ENCODE assay signal across 8 cellular contexts in genomic region chr5:6765612-6766525, GRCh38. TPM values are rescaled to one million over a fixed set of nuclear protein-coding genes. Genes with fewer than 3 reads are reported as not detected.
DNase-seq lines count a peak whose midpoint lies in the region; ATAC-seq, FAIRE-seq and TF ChIP-seq lines count a peak whose summit lies in the region.

No MANE protein-coding gene starts in this region.

- H3K4me3 ChIP-seq in GM23338 (no peak overlapping the region), Karpas-422 (ENCODE audit: low read length) (no peak overlapping the region), thyroid gland (replicated peaks in 1 of 3) (no peak overlapping the region)

- TF ChIP-seq POLR2A in thyroid gland (IDR thresholded peaks at IDR 0.05): no peak

- no peak overlapping the region; the same call in 1 of the 2 replicates for H3K27ac Mint-ChIP-seq in GM23338
- peak overlapping the region; percentile 17 for H3K27ac Mint-ChIP-seq in activated T-helper 2 cell treated with anti-CD3 and anti-CD28 coated beads, Interferon-gamma antibody, Interleukin-2, Interleukin-4, amounts not matched to agents 10 μg/mL and 5 μg/mL and 100 μg/mL, durations not matched to agents 14 hours and 24 hours and 36 hours

- H3K27ac ChIP-seq in GM23338 (ENCODE audit: low read depth) (no peak overlapping the region), Karpas-422 (ENCODE audit: low read length) (no peak overlapping the region), thyroid gland (peak overlapping the region in 2 of 3 donors; percentile 17 to 39)

- H4K20me1 ChIP-seq in GM23338 (replicated peaks; ENCODE audit: insufficient read depth) (peaks cover 4% of the 10 kb centered on the region; the same call in 1 of the 2 replicates), Karpas-422 (ENCODE audit: insufficient read depth, low read depth, low read length) (no peaks in the 10 kb centered on the region)

- H3K27me3 ChIP-seq in GM23338 (ENCODE audit: insufficient read depth): no peaks in the 10 kb centered on the region
- no peaks in the 10 kb centered on the region for H3K27me3 ChIP-seq in Karpas-422 (ENCODE audit: low read length)
- no peaks in the 10 kb centered on the region for H3K27me3 ChIP-seq in thyroid gland

- DNase-seq in ELR (ENCODE audit: low read depth) (peak; percentile 77), GM23338 (ENCODE audit: low spot score) (peak; percentile 93), Karpas-422 (peak; percentile 87), RCC 7860 (ENCODE audit: low spot score) (peak; percentile 86), foreskin melanocyte (peak; percentile 44), omental fat pad (ENCODE audit: low spot score) (no peak), thyroid gland (peak; percentile 59 to 79)
- DNase-seq in activated T-helper 2 cell treated with anti-CD3 and anti-CD28 coated beads, Interferon-gamma antibody, Interleukin-2, Interleukin-4, amounts not matched to agents 10 μg/mL and 5 μg/mL and 100 μg/mL, durations not matched to agents 14 hours and 24 hours and 36 hours (ENCODE audit: low spot score): peak; percentile 69

- H3K4me2 ChIP-seq in GM23338: no peak overlapping the region
- no peak overlapping the region for H3K4me2 ChIP-seq in Karpas-422 (ENCODE audit: low read depth, low read length, poor library complexity, severe bottlenecking)

- intact Hi-C loops in activated T-helper 2 cell treated with anti-CD3 and anti-CD28 coated beads, Interferon-gamma antibody, Interleukin-2, Interleukin-4, amounts not matched to agents 10 μg/mL and 5 μg/mL and 100 μg/mL, durations not matched to agents 14 hours and 24 hours and 36 hours (cut with micrococcal nuclease): loop anchor here (5.0 to 10.0 kb wide), 2 partner anchors 981 to 1089 kb away; partner anchors contain the start of gene CFAP90
- intact Hi-C loops in thyroid gland (cut with DNase I): loop anchor here (10.0 kb wide), 1 partner anchor 979 kb away; no protein-coding TSS in a partner anchor

- H3K4me1 Mint-ChIP-seq in GM23338: peaks cover 7% of the 10 kb centered on the region
- peaks cover 5% of the 10 kb centered on the region for H3K4me1 Mint-ChIP-seq in activated T-helper 2 cell treated with anti-CD3 and anti-CD28 coated beads, Interferon-gamma antibody, Interleukin-2, Interleukin-4, amounts not matched to agents 10 μg/mL and 5 μg/mL and 100 μg/mL, durations not matched to agents 14 hours and 24 hours and 36 hours (ENCODE audit: low read depth)

- H3K4me3 Mint-ChIP-seq in GM23338: no peak overlapping the region
- H3K4me3 Mint-ChIP-seq in activated T-helper 2 cell treated with anti-CD3 and anti-CD28 coated beads, Interferon-gamma antibody, Interleukin-2, Interleukin-4, amounts not matched to agents 10 μg/mL and 5 μg/mL and 100 μg/mL, durations not matched to agents 14 hours and 24 hours and 36 hours (ENCODE audit: low read depth): no peak overlapping the region

- H3K4me1 ChIP-seq in GM23338 (ENCODE audit: insufficient read depth) (peaks cover 3% of the 10 kb centered on the region; the same call in 1 of the 2 replicates), Karpas-422 (ENCODE audit: low read length) (no peaks in the 10 kb centered on the region), thyroid gland (peaks cover 0 to 16% of the 10 kb centered on the region in 2 donors)

- peaks cover 3% of the 10 kb centered on the region for H3K27me3 Mint-ChIP-seq in GM23338 (ENCODE audit: insufficient read depth, low read depth, poor library complexity)
- no peaks in the 10 kb centered on the region for H3K27me3 Mint-ChIP-seq in activated T-helper 2 cell treated with anti-CD3 and anti-CD28 coated beads, Interferon-gamma antibody, Interleukin-2, Interleukin-4, amounts not matched to agents 10 μg/mL and 5 μg/mL and 100 μg/mL, durations not matched to agents 14 hours and 24 hours and 36 hours (ENCODE audit: low read depth)

- H3K9me3 ChIP-seq in Karpas-422 (ENCODE audit: low read length): no peaks in the 10 kb centered on the region
- no peaks in the 10 kb centered on the region for H3K9me3 ChIP-seq in thyroid gland

- WGBS in thyroid gland, 2 donors: 39 to 52% methylated on average over 16 to 18 of the region's 22 CpGs

- peak; percentile 79 to 96 for TF ChIP-seq CTCF in GM23338 (conservative IDR thresholded peaks at IDR 0.05; ENCODE audit: low read depth in 2 of 2)
- peak in 1 of 3 donors; percentile 11 for TF ChIP-seq CTCF in omental fat pad (IDR thresholded peaks at IDR 0.05)
- TF ChIP-seq CTCF in thyroid gland (IDR thresholded peaks at IDR 0.05): peak; percentile 38 to 81 (median 66)

- no peaks in the 10 kb centered on the region for H3K36me3 Mint-ChIP-seq in GM23338 (ENCODE audit: low read depth)
- H3K36me3 Mint-ChIP-seq in activated T-helper 2 cell treated with anti-CD3 and anti-CD28 coated beads, Interferon-gamma antibody, Interleukin-2, Interleukin-4, amounts not matched to agents 10 μg/mL and 5 μg/mL and 100 μg/mL, durations not matched to agents 14 hours and 24 hours and 36 hours (ENCODE audit: low read depth): no peaks in the 10 kb centered on the region

- ATAC-seq in GM23338 (peak; percentile 94), omental fat pad (ENCODE audit: low FRiP score) (peak; percentile 54)

- H3K36me3 ChIP-seq in GM23338 (ENCODE audit: insufficient read depth): no peaks in the 10 kb centered on the region; the same call in 1 of the 2 replicates
- H3K36me3 ChIP-seq in Karpas-422 (ENCODE audit: insufficient read depth, low read length): no peaks in the 10 kb centered on the region
- H3K36me3 ChIP-seq in thyroid gland: no peaks in the 10 kb centered on the region

- no peaks in the 10 kb centered on the region for H3K79me2 ChIP-seq in GM23338 (replicated peaks; ENCODE audit: insufficient read depth)
- H3K79me2 ChIP-seq in Karpas-422 (ENCODE audit: low read length): no peaks in the 10 kb centered on the region

- no peaks in the 10 kb centered on the region for H3K9me3 Mint-ChIP-seq in GM23338
- no peaks in the 10 kb centered on the region for H3K9me3 Mint-ChIP-seq in activated T-helper 2 cell treated with anti-CD3 and anti-CD28 coated beads, Interferon-gamma antibody, Interleukin-2, Interleukin-4, amounts not matched to agents 10 μg/mL and 5 μg/mL and 100 μg/mL, durations not matched to agents 14 hours and 24 hours and 36 hours

- no peaks in the 10 kb centered on the region for H3F3A ChIP-seq in GM23338 (replicated peaks; ENCODE audit: low read depth)

- H3K9me2 ChIP-seq in GM23338 (ENCODE audit: insufficient read depth) (no peaks in the 10 kb centered on the region), Karpas-422 (replicated peaks; ENCODE audit: insufficient read depth, low read length) (no peaks in the 10 kb centered on the region)

- H2AFZ ChIP-seq in GM23338 (peak overlapping the region; percentile 82; the same call in 1 of the 2 replicates), Karpas-422 (ENCODE audit: low read length) (no peak overlapping the region)

- FAIRE-seq in RCC 7860 (lab: Jason Lieb, UNC): peak; percentile 78

- no peak overlapping the region for H3K9ac ChIP-seq in Karpas-422 (ENCODE audit: low read length)

TF ChIP-seq in GM23338, 12 proteins besides CTCF, POLR2A, EP300 and RAD21:
- TF ChIP-seq CREB1 (CRISPR knock-in tag; IDR thresholded peaks at IDR 0.05; ENCODE audit: low read depth): peak; percentile 57
- no peak for TF ChIP-seq NANOG (IDR thresholded peaks at IDR 0.05; ENCODE audit: borderline replicate concordance)

RNA-seq across cellular contexts. Expression of gene TENT4A, which starts 52.6 kb away (rescaled TPM):
- 20.2 and 24.0 TPM in 2 replicates for total RNA-seq in GM23338 (2014; rRNA removed; shearing (Covaris generic))
- polyA plus RNA-seq in GM23338 (2016; fragmentation: Nextera tagmentation; extraction: Ambion mirVana): 5.2 and 5.3 TPM in 2 replicates
- 38.1 and 45.3 TPM in 2 replicates for total RNA-seq in Karpas-422 (2014; rRNA removed; shearing (Covaris generic); ENCODE audit: low replicate concordance)
- total RNA-seq in activated T-helper 2 cell treated with anti-CD3 and anti-CD28 coated beads, Interferon-gamma antibody, Interleukin-2, Interleukin-4, amounts not matched to agents 10 μg/mL and 5 μg/mL and 100 μg/mL, durations not matched to agents 14 hours and 24 hours and 36 hours: 39.4 and 40.1 TPM in 2 replicates
- total RNA-seq in omental fat pad: 10 to 100 TPM; 25.1 to 40.1 (median 31.1) TPM
- 10 to 100 TPM; 19.8 to 41.2 (median 29.4) TPM for total RNA-seq in thyroid gland

Comparison
In these comparisons a context has a peak if more than half of its experiments do, and no peak if none do; other contexts are left out.
1. H3K27ac ChIP-seq: peak in thyroid gland (2 of 3); none in GM23338 (single experiment) and Karpas-422 (single experiment).